Comparison of ENCODE assay signal across 9 cellular contexts in the genomic region with DNA sequence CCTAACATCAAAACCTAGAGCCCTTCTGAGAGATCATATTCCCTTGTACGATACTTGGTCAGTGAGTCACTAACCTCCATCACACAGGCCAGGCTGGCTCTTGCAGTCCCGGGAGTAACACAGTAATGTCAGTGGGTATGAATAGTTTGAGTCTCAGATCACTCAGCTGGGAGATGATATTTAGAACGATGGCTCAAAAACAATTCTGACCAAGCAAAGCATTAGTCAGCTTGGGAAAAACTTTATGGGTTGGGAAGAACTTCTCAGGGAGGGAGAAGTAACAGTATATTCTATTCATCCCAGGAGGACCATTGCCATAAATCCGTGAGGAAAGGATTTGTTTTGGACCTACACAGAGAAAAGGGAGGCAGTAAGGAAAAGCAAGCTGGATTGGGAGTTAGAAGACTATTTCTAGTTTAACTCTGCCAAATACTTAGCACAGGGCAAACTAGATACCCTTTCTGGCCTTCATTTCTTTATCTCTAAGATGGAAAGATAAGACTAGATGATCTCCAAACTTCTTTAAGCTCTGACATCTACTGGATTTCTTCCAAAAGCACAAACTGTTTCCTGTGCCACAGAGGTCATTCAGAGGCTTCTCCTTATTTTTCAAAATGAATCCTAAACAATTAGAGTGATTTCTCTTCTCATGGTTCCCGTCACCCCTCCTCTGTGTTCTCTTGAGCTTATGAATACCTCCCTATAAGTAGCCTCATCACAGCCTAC.
A peak's percentile ranks its signal among the peaks of the same experiment; 100 is the strongest.
DNase-seq lines count a peak whose midpoint lies in the region; ATAC-seq and TF ChIP-seq lines count a peak whose summit lies in the region.
"Had no signal": no experiment of that assay in that cellular context is flagged by ENCODE, and none has a peak within 500 bp of the region (broad histone marks: within the 10 kb centered on the region; RNA-seq: fewer than 3 reads in every experiment).

No MANE protein-coding gene starts in this region.

- peak overlapping the region; percentile 4 for H3K4me3 Mint-ChIP-seq in nephron progenitor cell
- H3K4me3 Mint-ChIP-seq: memory B cell had no signal

- peak overlapping the region; percentile 10 to 83 (median 45); a peak in 16 of 22 replicates for H3K27ac ChIP-seq in BLaER1 treated with 17β-estradiol and CSF1 and Interleukin-3, amounts not matched to agents 10 nM and 100 nM
- peak overlapping the region; percentile 39 for H3K27ac ChIP-seq in colonic mucosa

- H4K20me1 ChIP-seq in BLaER1 treated with 17β-estradiol and CSF1 and Interleukin-3, amounts not matched to agents 10 nM and 100 nM = no peaks in the 10 kb centered on the region

- no peak for TF ChIP-seq CTCF in colonic mucosa (IDR thresholded peaks at IDR 0.05)
- no peak for TF ChIP-seq CTCF in nephron progenitor cell (IDR thresholded peaks at IDR 0.05)

- H3K36me3 ChIP-seq in BLaER1 treated with 17β-estradiol and CSF1 and Interleukin-3, amounts not matched to agents 10 nM and 100 nM = no peaks in the 10 kb centered on the region
- H3K36me3 ChIP-seq in colonic mucosa = no peaks in the 10 kb centered on the region

- peaks cover 46 to 75% (median 64%) of the 10 kb centered on the region in 10 experiments for H3K4me1 ChIP-seq in BLaER1 treated with 17β-estradiol and CSF1 and Interleukin-3, amounts not matched to agents 10 nM and 100 nM
- H3K4me1 ChIP-seq in colonic mucosa = no peaks in the 10 kb centered on the region

- no peaks in the 10 kb centered on the region for H3K36me3 Mint-ChIP-seq in nephron progenitor cell (ENCODE audit: low read depth)
- H3K36me3 Mint-ChIP-seq: memory B cell had no signal

- H3K9ac ChIP-seq in BLaER1 treated with 17β-estradiol and CSF1 and Interleukin-3, amounts not matched to agents 10 nM and 100 nM = peak overlapping the region in 4 of 11 experiments; percentile 14 to 46 (median 33); a peak in 8 of 22 replicates
- peak overlapping the region in 1 of 2 donors; percentile 21 for H3K9ac ChIP-seq in colonic mucosa (ENCODE audit: low read depth in 2 of 2, low read length in 2 of 2)

- no peaks in the 10 kb centered on the region for H3K27me3 ChIP-seq in BLaER1 treated with 17β-estradiol and CSF1 and Interleukin-3, amounts not matched to agents 10 nM and 100 nM
- H3K27me3 ChIP-seq in colonic mucosa = no peaks in the 10 kb centered on the region

- H3K4me3 ChIP-seq in BLaER1 treated with 17β-estradiol and CSF1 and Interleukin-3, amounts not matched to agents 10 nM and 100 nM = no peak overlapping the region
- H3K4me3 ChIP-seq in colonic mucosa = no peak overlapping the region

- no peak for ATAC-seq in HG03280 (IDR thresholded peaks at IDR 0.05; ENCODE audit: unreplicated experiment)

- peak overlapping the region; percentile 37 to 91 (median 57); a peak in 20 of 22 replicates for H3K4me2 ChIP-seq in BLaER1 treated with 17β-estradiol and CSF1 and Interleukin-3, amounts not matched to agents 10 nM and 100 nM

- H3K9me3 ChIP-seq in BLaER1 treated with 17β-estradiol and CSF1 and Interleukin-3, amounts not matched to agents 10 nM and 100 nM (replicated peaks in 1 of 11) = peaks cover 0 to 5% (median 0%) of the 10 kb centered on the region in 11 experiments; a peak in 2 of 22 replicates
- no peaks in the 10 kb centered on the region for H3K9me3 ChIP-seq in colonic mucosa

- peaks cover 3% of the 10 kb centered on the region for H3K27me3 Mint-ChIP-seq in nephron progenitor cell (ENCODE audit: low read depth, poor library complexity)
- H3K27me3 Mint-ChIP-seq: memory B cell had no signal

- peaks cover 59% of the 10 kb centered on the region for H3K4me1 Mint-ChIP-seq in nephron progenitor cell

- peaks cover 9% of the 10 kb centered on the region for H3K9me3 Mint-ChIP-seq in nephron progenitor cell
- H3K9me3 Mint-ChIP-seq: memory B cell had no signal

- DNase-seq in M059J (ENCODE audit: low read depth) (peak; percentile 98), colonic mucosa (no peak), nephron progenitor cell (no peak), HuH-7.5 (ENCODE audit: low spot score) (no peak), NCI-H1694 (lab: John Stamatoyannopoulos, UW) (no peak), SKM-1 (lab: John Stamatoyannopoulos, UW; ENCODE audit: unreplicated experiment) (no peak)

- intact Hi-C loops in colonic mucosa (cut with DNase I) = no loop called here

- peak overlapping the region; percentile 84 for H3K27ac Mint-ChIP-seq in nephron progenitor cell
- H3K27ac Mint-ChIP-seq: memory B cell had no signal
